25 cellular contexts compared by ENCODE assay signal in genomic region chr4:38606587-38606905, GRCh38. TPM values are rescaled to one million over a fixed set of nuclear protein-coding genes. Genes with fewer than 3 reads are reported as not detected.
A peak's percentile ranks its signal among the peaks of the same experiment; 100 is the strongest.
DNase-seq lines count a peak whose midpoint lies in the region; ATAC-seq, FAIRE-seq and TF ChIP-seq lines count a peak whose summit lies in the region.
"Had no signal": no experiment of that assay in that cellular context is flagged by ENCODE, and none has a peak within 500 bp of the region (broad histone marks: within the 10 kb centered on the region; RNA-seq: fewer than 3 reads in every experiment).

No MANE protein-coding gene starts in this region.

- DNase-seq in stimulated activated CD4-positive, alpha-beta T cell treated with anti-CD3 and anti-CD28 coated beads, Interleukin-15, amount 100 ng/mL, for 24 hours, result peak; percentile 6
- DNase-seq in stimulated activated CD4-positive, alpha-beta T cell treated with anti-CD3 and anti-CD28 coated beads, Interleukin-1b, Interleukin-23, amount 100 ng/mL, for 48 hours, result no peak
- DNase-seq in NB4 (ENCODE audit: low read depth) (no peak), HepG2 (ENCODE audit: low spot score) (no peak), thyroid gland (no peak), NCI-H774 (lab: John Stamatoyannopoulos, UW) (no peak), DMS79 treated with DMSO at 0.1 percent for 48 hours (lab: John Stamatoyannopoulos, UW) (no peak)
- DNase-seq in activated T-cell treated with anti-CD3 and anti-CD28 coated beads, Interleukin-2, amount 50 U/mL, for 48 hours, result no peak
- DNase-seq: ACHN; activated CD4-positive, alpha-beta T cell treated with anti-CD3 and anti-CD28 coated beads for 48 hours; activated naive CD8-positive, alpha-beta T cell treated with anti-CD3 and anti-CD28 coated beads, Interleukin-2, amount 50 U/mL, for 24 hours; activated T-cell treated with anti-CD3 and anti-CD28 coated beads, Interleukin-2, amount 50 U/mL, for 72 hours; BE2C; effector CD8-positive, alpha-beta T cell; glutamatergic neuron; NCI-H1930; NCI-H82; stimulated activated CD4-positive, alpha-beta T cell treated with anti-CD3 and anti-CD28 coated beads, Interleukin-4, amount 100 ng/mL, for 1 hour; T1000 had no signal

- no peaks in the 10 kb centered on the region for H3K79me2 ChIP-seq in HepG2 (ENCODE audit: insufficient read depth, low read length)

- H3K4me1 ChIP-seq in HepG2 (ENCODE audit: insufficient read depth, low read length) (peaks cover 74% of the 10 kb centered on the region), thyroid gland (peaks cover 20 to 46% of the 10 kb centered on the region in 2 donors)
- H3K4me1 ChIP-seq: BE2C had no signal

- H3K27me3 ChIP-seq in HepG2 (ENCODE audit: control insufficient read depth in 1 of 2, insufficient read depth in 2 of 2, low read length in 2 of 2), result no peaks in the 10 kb centered on the region; a peak in 1 of 5 replicates
- H3K27me3 ChIP-seq in thyroid gland, result no peaks in the 10 kb centered on the region
- H3K27me3 ChIP-seq: BE2C, cardiac muscle cell, colonic mucosa, neutrophil, SJSA1 had no signal

- H3K4me2 ChIP-seq in HepG2 (ENCODE audit: low read depth, low read length), result no peak overlapping the region

- no peaks in the 10 kb centered on the region for H3K36me3 ChIP-seq in HepG2 (replicated peaks in 1 of 2; ENCODE audit: control insufficient read depth in 1 of 2, insufficient read depth in 2 of 2, low read length in 2 of 2)
- no peaks in the 10 kb centered on the region for H3K36me3 ChIP-seq in thyroid gland
- H3K36me3 ChIP-seq: BE2C, cardiac muscle cell, colonic mucosa, neutrophil, SJSA1 had no signal

- BruUV-seq in HepG2 (replicated peaks; lab: Mats Ljungman, UMichigan), result no TSS peak

- H3K27ac ChIP-seq in HepG2 (ENCODE audit: extremely low read length, insufficient read depth, low read length) (no peak overlapping the region), thyroid gland (peak overlapping the region; percentile 73 to 81 (median 77))
- H3K27ac ChIP-seq: cardiac muscle cell, SJSA1 had no signal

- no peak overlapping the region for H2AFZ ChIP-seq in HepG2 (ENCODE audit: low read length)

- TF ChIP-seq RAD21 in HepG2 (CRISPR knock-in tag; IDR thresholded peaks at IDR 0.05), result no peak

- TF ChIP-seq CTCF in NB4 (IDR thresholded peaks at IDR 0.05; ENCODE audit: low read depth, low read length) (peak; percentile 5), HepG2 (CRISPR knock-in tag; IDR thresholded peaks at IDR 0.05) (no peak), thyroid gland (IDR thresholded peaks at IDR 0.05) (no peak)

- WGBS in HepG2 (ENCODE audit: low lambda C conversion rate), result 77% methylated on average over 8 of the region's 8 CpGs
- 89 to 90% methylated on average over 8 of the region's 8 CpGs for WGBS in thyroid gland, 2 donors

- peak; percentile 11; the same call in 1 of the 3 replicates for ATAC-seq in HepG2
- ATAC-seq: activated T-cell treated with anti-CD3 and anti-CD28 coated beads, Interleukin-2, amount 50 U/mL, for 72 hours had no signal

- CTCF ChIA-PET in HepG2 (lab: Yijun Ruan, JAX; ENCODE audit: low intra/inter-chr PET ratio, low total read pairs), result no interaction called here

- intact Hi-C loops in HepG2 (cut with micrococcal nuclease; ENCODE audit: unreplicated experiment) (no loop called here), thyroid gland (cut with DNase I) (loop anchor here (10.0 kb wide), 1 partner anchor 48 kb away; no protein-coding TSS in a partner anchor)

- no peaks in the 10 kb centered on the region for H4K20me1 ChIP-seq in HepG2 (ENCODE audit: insufficient read depth, low read length)

- H3K9ac ChIP-seq in HepG2 (ENCODE audit: insufficient read depth, low read depth, low read length), result no peak overlapping the region

- in situ Hi-C loops in HepG2 (cut with HindIII; ENCODE audit: extremely low pct_ligation_motif_present, low pct_unique_long_range_greater_than_20kb), result no loop called here

- POLR2A ChIA-PET in HepG2 (lab: Yijun Ruan, JAX), result interaction anchor here (1.0 kb wide), 1 partner anchor 59 kb away, joined by 3 read pairs; no protein-coding TSS in a partner anchor

- no peak overlapping the region for H3K4me3 ChIP-seq in NB4 (ENCODE audit: low read depth, low read length)
- H3K4me3 ChIP-seq in HepG2 (replicated peaks in 1 of 3; ENCODE audit: insufficient read depth in 1 of 3, low read depth in 2 of 3, low read length in 3 of 3), result no peak overlapping the region
- H3K4me3 ChIP-seq in thyroid gland (replicated peaks in 1 of 3), result no peak overlapping the region
- H3K4me3 ChIP-seq: cardiac muscle cell, colonic mucosa, SJSA1 had no signal

- TF ChIP-seq POLR2A in NB4 (IDR thresholded peaks at IDR 0.05; ENCODE audit: extremely low read depth, insufficient read length) (no peak), HepG2 (IDR thresholded peaks at IDR 0.05; ENCODE audit: insufficient read depth in 1 of 2, low read depth in 2 of 2, low read length in 2 of 2) (no peak), thyroid gland (IDR thresholded peaks at IDR 0.05) (no peak)

- H3K9me3 ChIP-seq in HepG2 (ENCODE audit: low read length), result no peaks in the 10 kb centered on the region
- H3K9me3 ChIP-seq in thyroid gland, result no peaks in the 10 kb centered on the region
- H3K9me3 ChIP-seq: BE2C, colonic mucosa, neutrophil, SJSA1 had no signal

- FAIRE-seq in HepG2 (lab: Jason Lieb, UNC), result no peak
- FAIRE-seq: astrocyte, G401.6 had no signal

- TF ChIP-seq EP300 in HepG2 (IDR thresholded peaks at IDR 0.05; ENCODE audit: low read depth in 2 of 2, low read length in 2 of 2) (no peak), HepG2 (CRISPR knock-in tag; IDR thresholded peaks at IDR 0.05; ENCODE audit: borderline replicate concordance) (no peak)

TF ChIP-seq in HepG2, 621 proteins besides CTCF, POLR2A, EP300 and RAD21 (continues in another document):
- TF ChIP-seq TERF1 (CRISPR knock-in tag; IDR thresholded peaks at IDR 0.05) (no peak), ZNF839 (CRISPR knock-in tag; IDR thresholded peaks at IDR 0.05; ENCODE audit: borderline replicate concordance) (no peak), ZNF614 (CRISPR knock-in tag; IDR thresholded peaks at IDR 0.05; ENCODE audit: borderline replicate concordance) (no peak), ZNF770 (CRISPR knock-in tag; IDR thresholded peaks at IDR 0.05) (no peak), ZFP90 (CRISPR knock-in tag; IDR thresholded peaks at IDR 0.05; ENCODE audit: borderline replicate concordance) (no peak), TFAP4 (IDR thresholded peaks at IDR 0.05; ENCODE audit: borderline replicate concordance, low read depth) (no peak)

RNA-seq across cellular contexts. Expression of gene KLF3, which starts 57.5 kb away (rescaled TPM):
- total RNA-seq in HepG2 (2016; rRNA removed; fragmentation: Illumina TruSeq; extraction: Trizol) (29.1 and 45.2 TPM in 2 replicates), thyroid gland (10 to 100 TPM; 60.4 to 71.2 (median 64.8) TPM)
- 5.0 and 6.9 TPM in 2 replicates for total RNA-seq in HepG2 (2016; cell fraction: cytosol; rRNA removed; fragmentation: Illumina TruSeq; extraction: Trizol; ENCODE audit: low read depth)
- total RNA-seq in HepG2 (2016; cell fraction: insoluble cytoplasmic fraction; rRNA removed; fragmentation: Illumina TruSeq; extraction: Trizol), result 29.1 and 39.1 TPM in 2 replicates
- 27.0 and 29.9 TPM in 2 replicates for total RNA-seq in HepG2 (2016; cell fraction: membrane; rRNA removed; fragmentation: Illumina TruSeq; extraction: Trizol)
- total RNA-seq in HepG2 (2016; cell fraction: nucleus; rRNA removed; fragmentation: Illumina TruSeq; extraction: Trizol), result 38.1 and 42.0 TPM in 2 replicates
- 32.2 and 37.8 TPM in 2 replicates for polyA plus RNA-seq in HepG2 (2011; rRNA removed)
- polyA plus RNA-seq in HepG2 (2011; cell fraction: cytosol; rRNA removed), result 23.4 and 26.9 TPM in 2 replicates
- 34.9 and 36.5 TPM in 2 replicates for polyA plus RNA-seq in HepG2 (2011; cell fraction: nucleus; rRNA removed)
- 35.9 and 36.8 TPM in 2 replicates for polyA plus RNA-seq in HepG2 (2012)
- polyA plus RNA-seq in HepG2 (2016; cell fraction: cytosol; fragmentation: Illumina TruSeq; extraction: Trizol; ENCODE audit: low read depth), result 12.2 and 13.0 TPM in 2 replicates
- 46.7 and 48.9 TPM in 2 replicates for polyA plus RNA-seq in HepG2 (2016; cell fraction: insoluble cytoplasmic fraction; fragmentation: Illumina TruSeq; extraction: Trizol; ENCODE audit: low read depth)
- 28.6 and 30.0 TPM in 2 replicates for polyA plus RNA-seq in HepG2 (2016; cell fraction: membrane; fragmentation: Illumina TruSeq; extraction: Trizol; ENCODE audit: low read depth)
- 40.1 and 41.8 TPM in 2 replicates for polyA plus RNA-seq in HepG2 (2016; cell fraction: nucleus; fragmentation: Illumina TruSeq; extraction: Trizol; ENCODE audit: insufficient read depth, low read depth)
- polyA minus RNA-seq in HepG2 (2011; rRNA and poly(A)+ RNA removed; ENCODE audit: low replicate concordance), result 23.8 and 59.2 TPM in 2 replicates
- 32.1 and 36.4 TPM in 2 replicates for polyA minus RNA-seq in HepG2 (2011; cell fraction: cytosol; rRNA and poly(A)+ RNA removed)
- 148 and 153 TPM in 2 replicates for polyA minus RNA-seq in HepG2 (2011; cell fraction: nucleus; rRNA and poly(A)+ RNA removed)
